Comparison of ENCODE assay signal across 28 cellular contexts in genomic region chr20:48147326-48147725, GRCh38.
"Had no signal": no experiment of that assay in that cellular context is flagged by ENCODE, and none has a peak within 500 bp of the region (broad histone marks: within the 10 kb centered on the region; RNA-seq: fewer than 3 reads in every experiment).

No MANE protein-coding gene starts in this region.

- H3K27ac Mint-ChIP-seq: activated CD4-positive, alpha-beta memory T cell treated with anti-CD3 and anti-CD28 coated beads, Interleukin-2, amount 10 ng/mL, durations not matched to agents 7 days and 5 days; activated CD4-positive, alpha-beta T cell treated with anti-CD3 and anti-CD28 coated beads, Interleukin-2, amount 10 ng/mL, durations not matched to agents 7 days and 5 days; activated naive CD8-positive, alpha-beta T cell; activated T-cell treated with anti-CD3 and anti-CD28 coated beads, Interleukin-2, amount 50 U/mL, for 24 hours; activated T-cell treated with anti-CD3 and anti-CD28 coated beads, Interleukin-2, amount 50 U/mL, for 72 hours; dendritic cell treated with granulocyte-macrophage colony-stimulating factor and Interleukin-4, amounts not matched to agents 40 ng/mL and 50 ng/mL, for 4 days; WTC11 had no signal

- H3K36me3 ChIP-seq: colonic mucosa, esophagus squamous epithelium, gastroesophageal sphincter, heart right ventricle had no signal

- H3K36me3 Mint-ChIP-seq: activated naive CD8-positive, alpha-beta T cell; WTC11 had no signal

- H3K27me3 Mint-ChIP-seq: activated CD4-positive, alpha-beta T cell treated with anti-CD3 and anti-CD28 coated beads, Interleukin-2, amount 10 ng/mL, durations not matched to agents 7 days and 5 days had no signal

- H3K4me3 Mint-ChIP-seq: activated CD4-positive, alpha-beta memory T cell treated with anti-CD3 and anti-CD28 coated beads, Interleukin-2, amount 10 ng/mL, durations not matched to agents 7 days and 5 days; activated CD4-positive, alpha-beta T cell treated with anti-CD3 and anti-CD28 coated beads, Interleukin-2, amount 10 ng/mL, durations not matched to agents 7 days and 5 days; activated naive CD8-positive, alpha-beta T cell; activated T-cell treated with anti-CD3 and anti-CD28 coated beads, Interleukin-2, amount 50 U/mL, for 24 hours; activated T-cell treated with anti-CD3 and anti-CD28 coated beads, Interleukin-2, amount 50 U/mL, for 72 hours; dendritic cell treated with granulocyte-macrophage colony-stimulating factor and Interleukin-4, amounts not matched to agents 40 ng/mL and 50 ng/mL, for 4 days; WTC11 had no signal

- H3K4me3 ChIP-seq: colonic mucosa, dorsolateral prefrontal cortex, esophagus squamous epithelium, gastroesophageal sphincter, heart right ventricle had no signal

- H3K27me3 ChIP-seq: colonic mucosa, gastroesophageal sphincter had no signal

- H3K4me1 ChIP-seq: colonic mucosa, gastroesophageal sphincter, heart right ventricle had no signal

- H3K4me1 Mint-ChIP-seq: activated CD4-positive, alpha-beta memory T cell treated with anti-CD3 and anti-CD28 coated beads, Interleukin-2, amount 10 ng/mL, durations not matched to agents 7 days and 5 days; activated CD4-positive, alpha-beta T cell treated with anti-CD3 and anti-CD28 coated beads, Interleukin-2, amount 10 ng/mL, durations not matched to agents 7 days and 5 days had no signal

- ATAC-seq: activated T-cell treated with anti-CD3 and anti-CD28 coated beads, Interleukin-2, amount 50 U/mL, for 72 hours; gastroesophageal sphincter; heart right ventricle; WTC11 had no signal

- DNase-seq: activated CD4-positive, alpha-beta memory T cell treated with anti-CD3 and anti-CD28 coated beads, Interleukin-2, amount 10 ng/mL, durations not matched to agents 7 days and 5 days; activated CD4-positive, alpha-beta T cell treated with anti-CD3 and anti-CD28 coated beads for 1 hour; activated CD4-positive, alpha-beta T cell treated with anti-CD3 and anti-CD28 coated beads for 4 hours; activated CD4-positive, alpha-beta T cell treated with anti-CD3 and anti-CD28 coated beads, Interleukin-2, amount 10 ng/mL, durations not matched to agents 7 days and 5 days; activated CD4-positive, alpha-beta T cell treated with anti-CD3 and anti-CD28 coated beads, Interleukin-2, amount 50 U/mL, for 4 hours; activated CD8-positive, alpha-beta memory T cell treated with anti-CD3 and anti-CD28 coated beads, Interleukin-2, amount 50 U/mL, for 48 hours; activated gamma-delta T cell treated with Interleukin-2 at 50 U/mL for 16 hours; activated naive CD4-positive, alpha-beta T cell treated with anti-CD3 and anti-CD28 coated beads, Interleukin-2, amount 50 U/mL, for 16 hours; activated naive CD4-positive, alpha-beta T cell treated with Interleukin-2 at 50 U/mL for 16 hours; activated T-cell treated with anti-CD3 and anti-CD28 coated beads for 4 hours; activated T-cell treated with anti-CD3 and anti-CD28 coated beads, Interleukin-2, amount 50 U/mL, for 24 hours; activated T-cell treated with anti-CD3 and anti-CD28 coated beads, Interleukin-2, amount 50 U/mL, for 72 hours; amniotic stem cell; anterior cingulate cortex; central memory CD4-positive, alpha-beta T cell; cerebellar nuclear complex; colonic mucosa; dorsolateral prefrontal cortex; effector memory CD4-positive, alpha-beta T cell; erythroblast; esophagus squamous epithelium; foreskin melanocyte; heart right ventricle; T-helper 2 cell had no signal

- H3K9me3 Mint-ChIP-seq: activated CD4-positive, alpha-beta memory T cell treated with anti-CD3 and anti-CD28 coated beads, Interleukin-2, amount 10 ng/mL, durations not matched to agents 7 days and 5 days; activated CD4-positive, alpha-beta T cell treated with anti-CD3 and anti-CD28 coated beads, Interleukin-2, amount 10 ng/mL, durations not matched to agents 7 days and 5 days; activated T-cell treated with anti-CD3 and anti-CD28 coated beads, Interleukin-2, amount 50 U/mL, for 24 hours; activated T-cell treated with anti-CD3 and anti-CD28 coated beads, Interleukin-2, amount 50 U/mL, for 72 hours; dendritic cell treated with granulocyte-macrophage colony-stimulating factor and Interleukin-4, amounts not matched to agents 40 ng/mL and 50 ng/mL, for 4 days; WTC11 had no signal

- H3K9me3 ChIP-seq: colonic mucosa, esophagus squamous epithelium, gastroesophageal sphincter had no signal

- H3K27ac ChIP-seq: colonic mucosa, dorsolateral prefrontal cortex, esophagus squamous epithelium, gastroesophageal sphincter, heart right ventricle had no signal
